ENCODE assay signal across 1 cellular context in the genomic region with DNA sequence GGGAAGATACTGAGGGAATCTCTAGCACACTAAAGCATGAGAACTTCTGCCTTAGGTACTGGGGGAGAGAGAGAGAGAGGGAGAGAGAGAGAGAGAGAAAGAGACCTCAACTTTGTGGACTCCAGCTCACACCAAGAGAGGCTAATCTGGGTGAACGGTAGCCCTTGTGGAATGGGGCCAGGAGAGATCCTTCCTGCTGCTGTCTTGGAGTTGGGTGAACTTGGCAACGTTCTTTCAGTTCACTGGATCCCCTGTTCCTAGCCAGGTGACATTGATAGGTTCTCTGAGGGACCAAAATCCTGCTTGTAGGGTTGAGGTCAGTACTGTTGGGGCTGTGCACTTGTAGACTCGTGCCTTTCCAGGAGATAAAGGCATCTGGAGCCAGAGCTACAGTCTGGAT.
TF ChIP-seq lines count a peak whose summit lies in the region.

No MANE protein-coding gene starts in this region.

TF ChIP-seq in GM23338, 12 proteins besides CTCF, POLR2A, EP300 and RAD21 (continued from another document):
- TF ChIP-seq, protein P1, sequence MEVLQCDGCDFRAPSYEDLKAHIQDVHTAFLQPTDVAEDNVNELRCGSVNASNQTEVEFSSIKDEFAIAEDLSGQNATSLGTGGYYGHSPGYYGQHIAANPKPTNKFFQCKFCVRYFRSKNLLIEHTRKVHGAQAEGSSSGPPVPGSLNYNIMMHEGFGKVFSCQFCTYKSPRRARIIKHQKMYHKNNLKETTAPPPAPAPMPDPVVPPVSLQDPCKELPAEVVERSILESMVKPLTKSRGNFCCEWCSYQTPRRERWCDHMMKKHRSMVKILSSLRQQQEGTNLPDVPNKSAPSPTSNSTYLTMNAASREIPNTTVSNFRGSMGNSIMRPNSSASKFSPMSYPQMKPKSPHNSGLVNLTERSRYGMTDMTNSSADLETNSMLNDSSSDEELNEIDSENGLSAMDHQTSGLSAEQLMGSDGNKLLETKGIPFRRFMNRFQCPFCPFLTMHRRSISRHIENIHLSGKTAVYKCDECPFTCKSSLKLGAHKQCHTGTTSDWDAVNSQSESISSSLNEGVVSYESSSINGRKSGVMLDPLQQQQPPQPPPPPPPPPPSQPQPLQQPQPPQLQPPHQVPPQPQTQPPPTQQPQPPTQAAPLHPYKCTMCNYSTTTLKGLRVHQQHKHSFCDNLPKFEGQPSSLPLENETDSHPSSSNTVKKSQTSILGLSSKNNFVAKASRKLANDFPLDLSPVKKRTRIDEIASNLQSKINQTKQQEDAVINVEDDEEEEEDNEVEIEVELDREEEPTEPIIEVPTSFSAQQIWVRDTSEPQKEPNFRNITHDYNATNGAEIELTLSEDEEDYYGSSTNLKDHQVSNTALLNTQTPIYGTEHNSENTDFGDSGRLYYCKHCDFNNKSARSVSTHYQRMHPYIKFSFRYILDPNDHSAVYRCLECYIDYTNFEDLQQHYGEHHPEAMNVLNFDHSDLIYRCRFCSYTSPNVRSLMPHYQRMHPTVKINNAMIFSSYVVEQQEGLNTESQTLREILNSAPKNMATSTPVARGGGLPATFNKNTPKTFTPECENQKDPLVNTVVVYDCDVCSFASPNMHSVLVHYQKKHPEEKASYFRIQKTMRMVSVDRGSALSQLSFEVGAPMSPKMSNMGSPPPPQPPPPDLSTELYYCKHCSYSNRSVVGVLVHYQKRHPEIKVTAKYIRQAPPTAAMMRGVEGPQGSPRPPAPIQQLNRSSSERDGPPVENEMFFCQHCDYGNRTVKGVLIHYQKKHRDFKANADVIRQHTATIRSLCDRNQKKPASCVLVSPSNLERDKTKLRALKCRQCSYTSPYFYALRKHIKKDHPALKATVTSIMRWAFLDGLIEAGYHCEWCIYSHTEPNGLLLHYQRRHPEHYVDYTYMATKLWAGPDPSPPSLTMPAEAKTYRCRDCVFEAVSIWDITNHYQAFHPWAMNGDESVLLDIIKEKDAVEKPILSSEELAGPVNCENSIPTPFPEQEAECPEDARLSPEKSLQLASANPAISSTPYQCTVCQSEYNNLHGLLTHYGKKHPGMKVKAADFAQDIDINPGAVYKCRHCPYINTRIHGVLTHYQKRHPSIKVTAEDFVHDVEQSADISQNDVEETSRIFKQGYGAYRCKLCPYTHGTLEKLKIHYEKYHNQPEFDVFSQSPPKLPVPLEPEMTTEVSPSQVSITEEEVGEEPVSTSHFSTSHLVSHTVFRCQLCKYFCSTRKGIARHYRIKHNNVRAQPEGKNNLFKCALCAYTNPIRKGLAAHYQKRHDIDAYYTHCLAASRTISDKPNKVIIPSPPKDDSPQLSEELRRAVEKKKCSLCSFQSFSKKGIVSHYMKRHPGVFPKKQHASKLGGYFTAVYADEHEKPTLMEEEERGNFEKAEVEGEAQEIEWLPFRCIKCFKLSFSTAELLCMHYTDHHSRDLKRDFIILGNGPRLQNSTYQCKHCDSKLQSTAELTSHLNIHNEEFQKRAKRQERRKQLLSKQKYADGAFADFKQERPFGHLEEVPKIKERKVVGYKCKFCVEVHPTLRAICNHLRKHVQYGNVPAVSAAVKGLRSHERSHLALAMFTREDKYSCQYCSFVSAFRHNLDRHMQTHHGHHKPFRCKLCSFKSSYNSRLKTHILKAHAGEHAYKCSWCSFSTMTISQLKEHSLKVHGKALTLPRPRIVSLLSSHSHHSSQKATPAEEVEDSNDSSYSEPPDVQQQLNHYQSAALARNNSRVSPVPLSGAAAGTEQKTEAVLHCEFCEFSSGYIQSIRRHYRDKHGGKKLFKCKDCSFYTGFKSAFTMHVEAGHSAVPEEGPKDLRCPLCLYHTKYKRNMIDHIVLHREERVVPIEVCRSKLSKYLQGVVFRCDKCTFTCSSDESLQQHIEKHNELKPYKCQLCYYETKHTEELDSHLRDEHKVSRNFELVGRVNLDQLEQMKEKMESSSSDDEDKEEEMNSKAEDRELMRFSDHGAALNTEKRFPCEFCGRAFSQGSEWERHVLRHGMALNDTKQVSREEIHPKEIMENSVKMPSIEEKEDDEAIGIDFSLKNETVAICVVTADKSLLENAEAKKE (CRISPR knock-in tag; IDR thresholded peaks at IDR 0.05): no peak
